In the genomic region with DNA sequence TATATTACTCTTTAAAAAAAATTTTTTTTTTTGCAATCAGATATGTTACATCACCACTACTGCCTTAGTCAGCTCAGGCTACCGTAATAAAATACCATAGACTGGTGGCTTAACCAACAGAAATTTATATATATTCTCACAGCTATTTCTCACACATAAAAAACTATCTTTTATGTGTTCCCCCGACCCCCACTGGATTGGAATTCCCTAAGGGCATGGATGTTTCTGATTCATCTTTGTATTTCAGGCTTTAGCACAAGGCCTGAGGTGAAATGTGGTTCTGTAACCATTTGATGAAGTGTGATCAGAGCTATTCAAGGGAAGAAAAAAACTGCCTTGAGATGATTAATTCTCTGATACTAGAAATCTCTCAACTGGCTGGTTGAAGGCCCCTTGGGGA, we compare ENCODE assay signal across 14 cellular contexts. TPM values are rescaled to one million over a fixed set of nuclear protein-coding genes. Genes with fewer than 3 reads are reported as not detected.
DNase-seq lines count a peak whose midpoint lies in the region; ATAC-seq and TF ChIP-seq lines count a peak whose summit lies in the region.
"Had no signal": no experiment of that assay in that cellular context is flagged by ENCODE, and none has a peak within 500 bp of the region (broad histone marks: within the 10 kb centered on the region; RNA-seq: fewer than 3 reads in every experiment).

No MANE protein-coding gene starts in this region.

- no peaks in the 10 kb centered on the region for H3K36me3 Mint-ChIP-seq in osteocyte (ENCODE audit: unreplicated experiment)
- no peaks in the 10 kb centered on the region for H3K36me3 Mint-ChIP-seq in naive thymus-derived CD8-positive, alpha-beta T cell
- peaks cover 2% of the 10 kb centered on the region for H3K36me3 Mint-ChIP-seq in activated CD8-positive, alpha-beta T cell treated with anti-CD3 and anti-CD28 coated beads for 36 hours (ENCODE audit: low read depth)
- H3K36me3 Mint-ChIP-seq: brain had no signal

- H3K4me3 ChIP-seq in AG09309 (ENCODE audit: control insufficient read depth, low read depth, low read length) (no peak overlapping the region), PC-9 (no peak overlapping the region), epithelial cell of esophagus (ENCODE audit: low read length) (no peak overlapping the region)

- H3K4me1 ChIP-seq in PC-9 (replicated peaks; ENCODE audit: insufficient read depth): peaks cover 6% of the 10 kb centered on the region; the same call in 1 of the 2 replicates

- H2AFZ ChIP-seq in PC-9: no peak overlapping the region

- ATAC-seq in naive thymus-derived CD8-positive, alpha-beta T cell: no peak
- ATAC-seq in HG03521 (IDR thresholded peaks at IDR 0.05; ENCODE audit: unreplicated experiment) (no peak), HG03439 (IDR thresholded peaks at IDR 0.05; ENCODE audit: unreplicated experiment) (no peak)
- no peak for ATAC-seq in activated CD8-positive, alpha-beta T cell treated with anti-CD3 and anti-CD28 coated beads for 36 hours
- ATAC-seq: gastrocnemius medialis had no signal

- no peak overlapping the region for H3K4me2 ChIP-seq in PC-9

- H3K4me3 Mint-ChIP-seq in osteocyte (ENCODE audit: unreplicated experiment): no peak overlapping the region
- H3K4me3 Mint-ChIP-seq in naive thymus-derived CD8-positive, alpha-beta T cell: no peak overlapping the region
- H3K4me3 Mint-ChIP-seq in activated CD8-positive, alpha-beta T cell treated with anti-CD3 and anti-CD28 coated beads for 36 hours: no peak overlapping the region
- H3K4me3 Mint-ChIP-seq: endodermal cell had no signal

- intact Hi-C loops in PC-9 (cut with micrococcal nuclease; ENCODE audit: unreplicated experiment): loop anchor here (5.0 kb wide), 1 partner anchor 388 kb away; no protein-coding TSS in a partner anchor
- intact Hi-C loops in activated CD8-positive, alpha-beta T cell treated with anti-CD3 and anti-CD28 coated beads for 36 hours (cut with micrococcal nuclease): loop anchor here (5.0 kb wide), 1 partner anchor 73 kb away; a partner anchor contains a TSS

- no peaks in the 10 kb centered on the region for H3K36me3 ChIP-seq in PC-9 (ENCODE audit: low read depth)
- H3K36me3 ChIP-seq: gastrocnemius medialis had no signal

- no TSS peak for BruUV-seq in PC-9 (replicated peaks; lab: Mats Ljungman, UMichigan)

- H3K27ac ChIP-seq in PC-9: peak overlapping the region; percentile 30; the same call in 1 of the 2 replicates
- H3K27ac ChIP-seq: gastrocnemius medialis had no signal

- H3K27me3 ChIP-seq in PC-9 (ENCODE audit: insufficient read depth, low read depth): no peaks in the 10 kb centered on the region
- H3K27me3 ChIP-seq: gastrocnemius medialis had no signal

- H3K4me1 Mint-ChIP-seq in osteocyte (ENCODE audit: unreplicated experiment): no peaks in the 10 kb centered on the region
- H3K4me1 Mint-ChIP-seq in naive thymus-derived CD8-positive, alpha-beta T cell: peaks cover 10 to 33% (median 28%) of the 10 kb centered on the region in 4 donors
- peaks cover 23% of the 10 kb centered on the region for H3K4me1 Mint-ChIP-seq in activated CD8-positive, alpha-beta T cell treated with anti-CD3 and anti-CD28 coated beads for 36 hours (ENCODE audit: low read depth)
- H3K4me1 Mint-ChIP-seq: brain, endodermal cell had no signal

- POLR2A ChIA-PET in PC-9 (lab: Charles Lee; ENCODE audit: unreplicated experiment): interaction anchor here (0.6 kb wide), 1 partner anchor 17 kb away, joined by 3 read pairs; a partner anchor contains a TSS
- POLR2A ChIA-PET in naive thymus-derived CD8-positive, alpha-beta T cell (lab: Charles Lee): interaction anchor here (1.0 to 3.4 kb wide), 3 partner anchors 11 to 83 kb away, joined by 3 to 26 read pairs (median 4); a partner anchor contains a TSS
- POLR2A ChIA-PET in activated CD8-positive, alpha-beta T cell treated with anti-CD3 and anti-CD28 coated beads for 36 hours (lab: Charles Lee): interaction anchor here (0.6 to 1.5 kb wide), 4 partner anchors 17 to 73 kb away, joined by 3 to 4 read pairs (median 3); a partner anchor contains a TSS

- DNase-seq in AG09309 (ENCODE audit: low read depth): peak; percentile 64
- peak in 1 of 2 experiments; percentile 61 for DNase-seq in PC-9
- peak; percentile 41 for DNase-seq in epithelial cell of esophagus (ENCODE audit: low read depth)
- DNase-seq in osteocyte (ENCODE audit: extremely low spot score, unreplicated experiment): peak; percentile 6
- no peak for DNase-seq in naive thymus-derived CD8-positive, alpha-beta T cell
- no peak for DNase-seq in activated CD8-positive, alpha-beta T cell treated with anti-CD3 and anti-CD28 coated beads for 36 hours
- DNase-seq: activated naive CD4-positive, alpha-beta T cell; endodermal cell; gastrocnemius medialis; NCI-H2029 treated with DMSO at 0.1 percent for 48 hours; NCI-H69 had no signal

- no peak overlapping the region for H3K27ac Mint-ChIP-seq in osteocyte (ENCODE audit: unreplicated experiment)
- H3K27ac Mint-ChIP-seq in naive thymus-derived CD8-positive, alpha-beta T cell: no peak overlapping the region
- H3K27ac Mint-ChIP-seq in activated CD8-positive, alpha-beta T cell treated with anti-CD3 and anti-CD28 coated beads for 36 hours: no peak overlapping the region
- H3K27ac Mint-ChIP-seq: brain, endodermal cell had no signal

- no peaks in the 10 kb centered on the region for H3K9me3 Mint-ChIP-seq in osteocyte (ENCODE audit: unreplicated experiment)
- H3K9me3 Mint-ChIP-seq in naive thymus-derived CD8-positive, alpha-beta T cell: peaks cover 0 to 6% (median 0%) of the 10 kb centered on the region in 9 donors
- peaks cover 3% of the 10 kb centered on the region for H3K9me3 Mint-ChIP-seq in activated CD8-positive, alpha-beta T cell treated with anti-CD3 and anti-CD28 coated beads for 36 hours

- peaks cover 17% of the 10 kb centered on the region for H3F3A ChIP-seq in PC-9 (ENCODE audit: insufficient read depth, low read depth)

- H3K79me2 ChIP-seq in PC-9 (ENCODE audit: low read depth): no peaks in the 10 kb centered on the region

- peaks cover 5% of the 10 kb centered on the region for H3K27me3 Mint-ChIP-seq in osteocyte (ENCODE audit: unreplicated experiment)
- peaks cover 0 to 18% (median 3%) of the 10 kb centered on the region in 5 donors for H3K27me3 Mint-ChIP-seq in naive thymus-derived CD8-positive, alpha-beta T cell
- H3K27me3 Mint-ChIP-seq in activated CD8-positive, alpha-beta T cell treated with anti-CD3 and anti-CD28 coated beads for 36 hours: peaks cover 17% of the 10 kb centered on the region
- H3K27me3 Mint-ChIP-seq: brain had no signal

- H3K9me3 ChIP-seq in PC-9 (ENCODE audit: insufficient read depth, low read depth): peaks cover 21% of the 10 kb centered on the region
- H3K9me3 ChIP-seq: gastrocnemius medialis had no signal

- no peaks in the 10 kb centered on the region for H4K20me1 ChIP-seq in PC-9 (ENCODE audit: insufficient read depth)

- no peaks in the 10 kb centered on the region for H3K9me2 ChIP-seq in PC-9 (ENCODE audit: insufficient read depth)

- CTCF ChIA-PET in PC-9 (lab: Charles Lee): no interaction called here
- CTCF ChIA-PET in activated CD8-positive, alpha-beta T cell treated with anti-CD3 and anti-CD28 coated beads for 36 hours (lab: Charles Lee): interaction anchor here (0.8 to 2.1 kb wide), 3 partner anchors 9 to 278 kb away, joined by 3 to 4 read pairs (median 4); a partner anchor contains a TSS

- TF ChIP-seq CTCF in AG09309 (IDR thresholded peaks at IDR 0.05; ENCODE audit: control insufficient read depth, insufficient read depth, low read depth, low read length, missing control alignments) (no peak), PC-9 (conservative IDR thresholded peaks at IDR 0.05) (no peak), epithelial cell of esophagus (IDR thresholded peaks at IDR 0.05; ENCODE audit: insufficient read depth, low read depth, low read length, missing control alignments) (no peak), osteocyte (IDR thresholded peaks at IDR 0.05) (no peak)
- no peak for TF ChIP-seq CTCF in activated CD8-positive, alpha-beta T cell treated with anti-CD3 and anti-CD28 coated beads for 36 hours (IDR thresholded peaks at IDR 0.05)

RNA-seq across cellular contexts. Expression of a gene that starts 2.7 kb away (rescaled TPM):
- total RNA-seq in PC-9 (2021) (0.35 and 0.81 TPM in 2 replicates), osteocyte (not detected in 2 replicates)
- 1 to 10 TPM; 4.5 to 4.6 TPM for total RNA-seq in naive thymus-derived CD8-positive, alpha-beta T cell
- 1 to 10 TPM; 1.5 to 3.1 (median 2.1) TPM for polyA plus RNA-seq in naive thymus-derived CD8-positive, alpha-beta T cell
- total RNA-seq in activated CD8-positive, alpha-beta T cell treated with anti-CD3 and anti-CD28 coated beads for 36 hours: under 1 TPM; 0.36 to 0.41 TPM

RNA-seq across cellular contexts. Expression of a gene that starts 9.0 kb away (rescaled TPM):
- total RNA-seq in PC-9 (2021) (12.1 and 25.2 TPM in 2 replicates), osteocyte (10.4 and 10.5 TPM in 2 replicates)
- 10 to 100 TPM; 46.3 to 55.8 TPM for total RNA-seq in naive thymus-derived CD8-positive, alpha-beta T cell
- polyA plus RNA-seq in naive thymus-derived CD8-positive, alpha-beta T cell: 10 to 100 TPM; 11.5 to 20.5 (median 13.9) TPM
- 10 to 100 TPM; 31.7 to 33.2 TPM for total RNA-seq in activated CD8-positive, alpha-beta T cell treated with anti-CD3 and anti-CD28 coated beads for 36 hours

RNA-seq across cellular contexts. Expression of a gene that starts 17.1 kb away (rescaled TPM):
- total RNA-seq in PC-9 (2021): 69.7 and 72.7 TPM in 2 replicates
- total RNA-seq in osteocyte: 44.5 and 50.2 TPM in 2 replicates
- 10 to 100 TPM; 43.6 to 44.3 TPM for total RNA-seq in naive thymus-derived CD8-positive, alpha-beta T cell
- polyA plus RNA-seq in naive thymus-derived CD8-positive, alpha-beta T cell: 100 to 1,000 TPM; 137 to 167 (median 160) TPM
- total RNA-seq in activated CD8-positive, alpha-beta T cell treated with anti-CD3 and anti-CD28 coated beads for 36 hours: 10 to 100 TPM; 63.1 to 64.5 TPM

RNA-seq across cellular contexts. Expression of a gene that starts 17.3 kb away (rescaled TPM):
- total RNA-seq in PC-9 (2021) (74.2 and 86.7 TPM in 2 replicates), osteocyte (86.5 and 89.9 TPM in 2 replicates)
- 100 to 1,000 TPM; 178 TPM for total RNA-seq in naive thymus-derived CD8-positive, alpha-beta T cell
- 100 to 1,000 TPM; 168 to 207 (median 200) TPM for polyA plus RNA-seq in naive thymus-derived CD8-positive, alpha-beta T cell
- total RNA-seq in activated CD8-positive, alpha-beta T cell treated with anti-CD3 and anti-CD28 coated beads for 36 hours: 10 to 100 TPM; 84.3 to 84.5 TPM

RNA-seq across cellular contexts. Expression of a gene that starts 34.4 kb away (rescaled TPM):
- 37.9 and 39.2 TPM in 2 replicates for total RNA-seq in PC-9 (2021)
- total RNA-seq in osteocyte: 28.3 and 28.9 TPM in 2 replicates
- 10 to 100 TPM; 46.2 to 47.7 TPM for total RNA-seq in naive thymus-derived CD8-positive, alpha-beta T cell
- 10 to 100 TPM in 1 of 3 donors, 1 to 10 TPM in 2; 9.2 to 15.6 (median 9.6) TPM for polyA plus RNA-seq in naive thymus-derived CD8-positive, alpha-beta T cell
- 10 to 100 TPM; 30.1 to 31.8 TPM for total RNA-seq in activated CD8-positive, alpha-beta T cell treated with anti-CD3 and anti-CD28 coated beads for 36 hours

Comparison
In these comparisons a context has a peak if more than half of its experiments do, and no peak if none do; other contexts are left out.
1. DNase-seq: peak in AG09309 (single experiment), epithelial cell of esophagus (single experiment) and osteocyte (single experiment); none in naive thymus-derived CD8-positive, alpha-beta T cell (0 of 10) and activated CD8-positive, alpha-beta T cell treated with anti-CD3 and anti-CD28 coated beads for 36 hours (single experiment).